7 cellular contexts compared by ENCODE assay signal in the genomic region with DNA sequence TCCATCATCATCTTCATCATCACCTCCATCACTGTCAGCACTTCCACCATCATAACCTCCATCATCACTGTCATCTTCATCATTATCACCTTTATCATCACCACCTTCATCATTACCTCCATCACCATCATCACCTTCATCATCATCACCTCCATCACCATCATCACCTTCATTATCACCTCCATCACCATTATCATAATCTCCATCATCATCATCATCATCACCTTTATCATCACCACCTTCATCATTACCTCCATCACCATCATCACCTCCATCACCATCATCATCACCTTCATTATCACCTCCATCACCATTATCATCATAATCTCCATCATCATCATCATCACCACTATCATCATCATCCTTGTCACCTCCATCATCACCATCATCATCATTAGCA.
"Had no signal": no experiment of that assay in that cellular context is flagged by ENCODE, and none has a peak within 500 bp of the region (broad histone marks: within the 10 kb centered on the region; RNA-seq: fewer than 3 reads in every experiment).

No MANE protein-coding gene starts in this region.

- H3K4me3 ChIP-seq: GM23248 had no signal

- H3K27ac ChIP-seq: GM23248 had no signal

- FAIRE-seq: H54 had no signal

- DNase-seq: GM23248, GOT3, H9, HCEC 1CT, HFFc6, KG1 had no signal

- H2AFZ ChIP-seq: GM23248 had no signal

- H3K9ac ChIP-seq: GM23248 had no signal
